ENCODE assay signal across 35 cellular contexts in the genomic region with DNA sequence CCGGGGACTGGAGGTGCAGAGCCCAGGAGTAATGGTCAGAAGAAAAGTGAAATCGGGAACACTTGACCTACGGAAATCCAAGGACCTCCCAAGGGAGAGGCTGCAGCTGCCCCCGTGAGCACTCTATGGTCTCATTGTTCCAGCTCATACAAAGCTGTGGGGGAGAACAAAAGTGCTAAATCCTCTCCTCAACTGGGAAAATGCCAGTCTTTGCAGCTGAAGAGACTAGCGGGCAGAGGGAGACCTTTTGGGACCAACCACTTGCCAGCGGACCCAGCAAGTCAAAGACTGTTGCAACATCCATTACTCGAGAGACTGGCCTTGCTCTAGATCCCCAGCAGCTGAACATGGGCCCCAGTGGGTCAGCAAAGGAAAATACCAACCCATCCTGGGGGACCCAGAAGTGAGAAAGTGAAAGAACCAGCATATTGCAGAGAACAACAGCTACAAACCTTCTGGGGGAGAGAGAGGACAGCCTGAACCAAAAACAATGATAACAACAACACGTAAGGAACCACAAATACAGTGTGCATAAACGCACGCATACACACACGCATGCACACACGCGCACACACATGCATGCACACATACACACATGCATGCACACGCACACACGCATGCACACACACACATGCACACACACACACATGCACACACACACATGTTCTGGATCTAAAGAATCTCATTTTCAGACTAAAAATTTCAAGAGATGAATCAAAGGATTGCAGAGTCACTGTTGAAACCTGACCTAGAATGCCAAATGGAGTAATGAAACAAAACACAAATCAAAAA. TPM values are rescaled to one million over a fixed set of nuclear protein-coding genes. Genes with fewer than 3 reads are reported as not detected.
DNase-seq lines count a peak whose midpoint lies in the region; ATAC-seq and FAIRE-seq lines count a peak whose summit lies in the region.
"Had no signal": no experiment of that assay in that cellular context is flagged by ENCODE, and none has a peak within 500 bp of the region (broad histone marks: within the 10 kb centered on the region; RNA-seq: fewer than 3 reads in every experiment).

No MANE protein-coding gene starts in this region.

- H3K4me3 ChIP-seq in SJCRH30, result no peak overlapping the region
- H3K4me3 ChIP-seq: cardiac muscle cell, heart right ventricle, lung, MG63 had no signal

- H3K36me3 ChIP-seq in SJCRH30, result no peaks in the 10 kb centered on the region
- H3K36me3 ChIP-seq: cardiac muscle cell, heart right ventricle, MG63 had no signal

- no peaks in the 10 kb centered on the region for H3K36me3 Mint-ChIP-seq in activated T-cell treated with anti-CD3 and anti-CD28 coated beads, Interleukin-2, amount 50 U/mL, for 72 hours (ENCODE audit: insufficient read depth in 2 of 2)
- H3K36me3 Mint-ChIP-seq: activated naive CD8-positive, alpha-beta T cell treated with anti-CD3 and anti-CD28 coated beads for 36 hours; type B pancreatic cell had no signal

- DNase-seq in SJCRH30, result peak; percentile 75 to 83
- DNase-seq in cerebellum (ENCODE audit: low spot score), result peak; percentile 50
- DNase-seq in midbrain (lab: John Stamatoyannopoulos, UW), result peak; percentile 84
- DNase-seq in superior temporal gyrus (ENCODE audit: extremely low spot score), result peak; percentile 93
- no peak for DNase-seq in stimulated activated naive CD8-positive, alpha-beta T cell treated with anti-CD3 and anti-CD28 coated beads, Interleukin-15, amount 100 ng/mL, for 72 hours
- DNase-seq in activated T-cell treated with anti-CD3 and anti-CD28 coated beads, Interleukin-2, amount 50 U/mL, for 72 hours, result no peak
- DNase-seq in frontal cortex (ENCODE audit: low spot score in 2 of 2), result no peak
- DNase-seq: activated B cell treated with CpG ODN at 0.5 μM for 24 hours; activated CD4-positive, alpha-beta T cell treated with anti-CD3 and anti-CD28 coated beads, Interleukin-2, amount 50 U/mL, for 1 hour; activated effector memory CD4-positive, alpha-beta T cell treated with anti-CD3 and anti-CD28 coated beads, Interleukin-2, amount 50 U/mL, for 16 hours; activated naive CD8-positive, alpha-beta T cell treated with anti-CD3 and anti-CD28 coated beads for 36 hours; activated T-cell treated with anti-CD3 and anti-CD28 coated beads, Interleukin-2, amount 50 U/mL, for 1 hour; Calu3; DND-41; endodermal cell; heart right ventricle; kidney glomerular epithelial cell; MG63; NCI-H1105; NCI-H187 treated with DMSO at 0.1 percent for 48 hours; NCI-H510A treated with DMSO at 0.1 percent for 48 hours; nephron progenitor cell; NK-92 treated with Interleukin-12 subunit alpha and Interleukin-12 subunit beta, amount 100 ng/mL, for 24 hours; PC-3 had no signal

- peaks cover 75% of the 10 kb centered on the region for H3K27me3 Mint-ChIP-seq in stimulated activated naive CD8-positive, alpha-beta T cell treated with anti-CD3 and anti-CD28 coated beads, Interleukin-15, amount 100 ng/mL, for 72 hours
- peaks cover 38% of the 10 kb centered on the region for H3K27me3 Mint-ChIP-seq in activated T-cell treated with anti-CD3 and anti-CD28 coated beads, Interleukin-2, amount 50 U/mL, for 72 hours (ENCODE audit: low read depth)

- H3K9me3 Mint-ChIP-seq in stimulated activated naive CD8-positive, alpha-beta T cell treated with anti-CD3 and anti-CD28 coated beads, Interleukin-15, amount 100 ng/mL, for 72 hours, result no peaks in the 10 kb centered on the region
- H3K9me3 Mint-ChIP-seq in activated T-cell treated with anti-CD3 and anti-CD28 coated beads, Interleukin-2, amount 50 U/mL, for 72 hours, result no peaks in the 10 kb centered on the region
- H3K9me3 Mint-ChIP-seq: activated B cell treated with CpG ODN at 0.5 μM for 24 hours; activated naive CD8-positive, alpha-beta T cell treated with anti-CD3 and anti-CD28 coated beads for 36 hours; dendritic cell treated with granulocyte-macrophage colony-stimulating factor and Interleukin-4, amounts not matched to agents 40 ng/mL and 50 ng/mL, for 4 days; endodermal cell; T-helper 1 cell treated with Interleukin-12 subunit alpha and Interleukin-12 subunit beta and Interleukin-4 antibody, amounts not matched to agents 30 μg/mL and 1 μg/mL, for 36 hours; type B pancreatic cell had no signal

- no peak for FAIRE-seq in frontal cortex (lab: Jason Lieb, UNC)
- FAIRE-seq: astrocyte had no signal

- H3K9me3 ChIP-seq in SJCRH30 (replicated peaks), result no peaks in the 10 kb centered on the region
- H3K9me3 ChIP-seq: MG63 had no signal

- no peak overlapping the region for H3K27ac Mint-ChIP-seq in stimulated activated naive CD8-positive, alpha-beta T cell treated with anti-CD3 and anti-CD28 coated beads, Interleukin-15, amount 100 ng/mL, for 72 hours
- no peak overlapping the region for H3K27ac Mint-ChIP-seq in activated T-cell treated with anti-CD3 and anti-CD28 coated beads, Interleukin-2, amount 50 U/mL, for 72 hours
- H3K27ac Mint-ChIP-seq: activated B cell treated with CpG ODN at 0.5 μM for 24 hours; activated naive CD8-positive, alpha-beta T cell treated with anti-CD3 and anti-CD28 coated beads for 36 hours; dendritic cell treated with granulocyte-macrophage colony-stimulating factor and Interleukin-4, amounts not matched to agents 40 ng/mL and 50 ng/mL, for 4 days; endodermal cell; nephron progenitor cell; T-helper 1 cell treated with Interleukin-12 subunit alpha and Interleukin-12 subunit beta and Interleukin-4 antibody, amounts not matched to agents 30 μg/mL and 1 μg/mL, for 36 hours; type B pancreatic cell had no signal

- no peak overlapping the region for H3K4me3 Mint-ChIP-seq in stimulated activated naive CD8-positive, alpha-beta T cell treated with anti-CD3 and anti-CD28 coated beads, Interleukin-15, amount 100 ng/mL, for 72 hours
- no peak overlapping the region for H3K4me3 Mint-ChIP-seq in activated T-cell treated with anti-CD3 and anti-CD28 coated beads, Interleukin-2, amount 50 U/mL, for 72 hours
- H3K4me3 Mint-ChIP-seq: activated B cell treated with CpG ODN at 0.5 μM for 24 hours; activated naive CD8-positive, alpha-beta T cell treated with anti-CD3 and anti-CD28 coated beads for 36 hours; dendritic cell treated with granulocyte-macrophage colony-stimulating factor and Interleukin-4, amounts not matched to agents 40 ng/mL and 50 ng/mL, for 4 days; endodermal cell; nephron progenitor cell; T-helper 1 cell treated with Interleukin-12 subunit alpha and Interleukin-12 subunit beta and Interleukin-4 antibody, amounts not matched to agents 30 μg/mL and 1 μg/mL, for 36 hours; type B pancreatic cell had no signal

- peaks cover 13% of the 10 kb centered on the region; the same call in 1 of the 2 replicates for H3K4me1 ChIP-seq in SJCRH30
- H3K4me1 ChIP-seq: heart right ventricle had no signal

- H3K27ac ChIP-seq in SJCRH30, result no peak overlapping the region
- H3K27ac ChIP-seq: cardiac muscle cell, heart right ventricle, HL-60, KMS-11 had no signal

- H3K4me1 Mint-ChIP-seq in stimulated activated naive CD8-positive, alpha-beta T cell treated with anti-CD3 and anti-CD28 coated beads, Interleukin-15, amount 100 ng/mL, for 72 hours, result no peaks in the 10 kb centered on the region
- no peaks in the 10 kb centered on the region for H3K4me1 Mint-ChIP-seq in activated T-cell treated with anti-CD3 and anti-CD28 coated beads, Interleukin-2, amount 50 U/mL, for 72 hours (ENCODE audit: low read depth)
- H3K4me1 Mint-ChIP-seq: activated B cell treated with CpG ODN at 0.5 μM for 24 hours; activated naive CD8-positive, alpha-beta T cell treated with anti-CD3 and anti-CD28 coated beads for 36 hours; endodermal cell; nephron progenitor cell had no signal

- no peak for ATAC-seq in stimulated activated naive CD8-positive, alpha-beta T cell treated with anti-CD3 and anti-CD28 coated beads, Interleukin-15, amount 100 ng/mL, for 72 hours
- ATAC-seq in activated T-cell treated with anti-CD3 and anti-CD28 coated beads, Interleukin-2, amount 50 U/mL, for 72 hours (replicated peaks in 1 of 2), result no peak
- ATAC-seq: esophagus mucosa, heart right ventricle, PC-3, sciatic nerve, SK-N-SH treated with all-trans-retinoic acid at 6 μM for 48 hours had no signal

- H3K27me3 ChIP-seq in SJCRH30, result peaks cover 4% of the 10 kb centered on the region

RNA-seq across cellular contexts. Expression of gene ELMO2, which starts 24.7 kb away (rescaled TPM):
- total RNA-seq in SJCRH30 (2014; rRNA removed; shearing (Covaris generic)), result 51.6 and 54.5 TPM in 2 replicates
- total RNA-seq in cerebellum (57.5 TPM), frontal cortex (43.2 TPM)
- 10 to 100 TPM; 63.9 to 90.5 TPM for total RNA-seq in activated T-cell treated with anti-CD3 and anti-CD28 coated beads, Interleukin-2, amount 50 U/mL, for 72 hours

Comparison
In these comparisons a context has a peak if more than half of its experiments do, and no peak if none do; other contexts are left out.
1. DNase-seq: peak in SJCRH30 (2 of 2), cerebellum (single experiment), midbrain (single experiment) and superior temporal gyrus (single experiment); none in stimulated activated naive CD8-positive, alpha-beta T cell treated with anti-CD3 and anti-CD28 coated beads, Interleukin-15, amount 100 ng/mL, for 72 hours (0 of 2), activated T-cell treated with anti-CD3 and anti-CD28 coated beads, Interleukin-2, amount 50 U/mL, for 72 hours (0 of 2) and frontal cortex (0 of 2).